In genomic region chr22:26643368-26644100, GRCh38 we compare ENCODE assay signal across 10 cellular contexts.
A peak's percentile ranks its signal among the peaks of the same experiment; 100 is the strongest.
DNase-seq lines count a peak whose midpoint lies in the region; ATAC-seq lines count a peak whose summit lies in the region.
"Had no signal": no experiment of that assay in that cellular context is flagged by ENCODE, and none has a peak within 500 bp of the region (broad histone marks: within the 10 kb centered on the region; RNA-seq: fewer than 3 reads in every experiment).

No MANE protein-coding gene starts in this region.

- peak overlapping the region; percentile 57 for H3K4me3 Mint-ChIP-seq in activated T-cell treated with anti-CD3 and anti-CD28 coated beads, Interleukin-2, amount 50 U/mL, for 24 hours
- peak overlapping the region; percentile 75 for H3K4me3 Mint-ChIP-seq in central memory CD8-positive, alpha-beta T cell
- no peak overlapping the region for H3K4me3 Mint-ChIP-seq in stimulated activated naive B cell treated with anti-CD40 and anti-IgM and Interleukin-4, amounts not matched to agents 10 μg/mL and 1 μg/mL and 100 μg/mL, for 72 hours

- no peaks in the 10 kb centered on the region for H3K36me3 Mint-ChIP-seq in activated T-cell treated with anti-CD3 and anti-CD28 coated beads, Interleukin-2, amount 50 U/mL, for 24 hours (ENCODE audit: low read depth)
- peaks cover 19% of the 10 kb centered on the region for H3K36me3 Mint-ChIP-seq in central memory CD8-positive, alpha-beta T cell (ENCODE audit: insufficient read depth)
- no peaks in the 10 kb centered on the region for H3K36me3 Mint-ChIP-seq in stimulated activated naive B cell treated with anti-CD40 and anti-IgM and Interleukin-4, amounts not matched to agents 10 μg/mL and 1 μg/mL and 100 μg/mL, for 72 hours

- peaks cover 2% of the 10 kb centered on the region for H3K27me3 Mint-ChIP-seq in activated T-cell treated with anti-CD3 and anti-CD28 coated beads, Interleukin-2, amount 50 U/mL, for 24 hours
- H3K27me3 Mint-ChIP-seq in central memory CD8-positive, alpha-beta T cell: no peaks in the 10 kb centered on the region
- H3K27me3 Mint-ChIP-seq in stimulated activated naive B cell treated with anti-CD40 and anti-IgM and Interleukin-4, amounts not matched to agents 10 μg/mL and 1 μg/mL and 100 μg/mL, for 72 hours: peaks cover 19 to 26% of the 10 kb centered on the region in 2 donors

- H3K4me1 Mint-ChIP-seq in activated T-cell treated with anti-CD3 and anti-CD28 coated beads, Interleukin-2, amount 50 U/mL, for 24 hours (ENCODE audit: low read depth): peaks cover 81% of the 10 kb centered on the region
- H3K4me1 Mint-ChIP-seq in central memory CD8-positive, alpha-beta T cell: peaks cover 77% of the 10 kb centered on the region
- H3K4me1 Mint-ChIP-seq in stimulated activated naive B cell treated with anti-CD40 and anti-IgM and Interleukin-4, amounts not matched to agents 10 μg/mL and 1 μg/mL and 100 μg/mL, for 72 hours: peaks cover 18 to 29% of the 10 kb centered on the region in 2 donors

- H3K9me3 Mint-ChIP-seq in activated T-cell treated with anti-CD3 and anti-CD28 coated beads, Interleukin-2, amount 50 U/mL, for 24 hours: no peaks in the 10 kb centered on the region
- no peaks in the 10 kb centered on the region for H3K9me3 Mint-ChIP-seq in central memory CD8-positive, alpha-beta T cell
- H3K9me3 Mint-ChIP-seq in stimulated activated naive B cell treated with anti-CD40 and anti-IgM and Interleukin-4, amounts not matched to agents 10 μg/mL and 1 μg/mL and 100 μg/mL, for 72 hours: no peaks in the 10 kb centered on the region

- peak; percentile 49 for ATAC-seq in central memory CD8-positive, alpha-beta T cell (replicated peaks; ENCODE audit: extremely low read depth, poor library complexity, severe bottlenecking)
- no peak for ATAC-seq in stimulated activated naive B cell treated with anti-CD40 and anti-IgM and Interleukin-4, amounts not matched to agents 10 μg/mL and 1 μg/mL and 100 μg/mL, for 72 hours (replicated peaks)

- H3K27ac Mint-ChIP-seq in activated T-cell treated with anti-CD3 and anti-CD28 coated beads, Interleukin-2, amount 50 U/mL, for 24 hours: peak overlapping the region; percentile 90
- peak overlapping the region; percentile 98 for H3K27ac Mint-ChIP-seq in central memory CD8-positive, alpha-beta T cell (ENCODE audit: low read depth)
- H3K27ac Mint-ChIP-seq in stimulated activated naive B cell treated with anti-CD40 and anti-IgM and Interleukin-4, amounts not matched to agents 10 μg/mL and 1 μg/mL and 100 μg/mL, for 72 hours: peak overlapping the region; percentile 11

- DNase-seq in activated T-cell treated with anti-CD3 and anti-CD28 coated beads, Interleukin-2, amount 50 U/mL, for 24 hours: no peak
- DNase-seq in activated T-cell treated with anti-CD3 and anti-CD28 coated beads for 4 hours (no peak), NCI-H69 (lab: John Stamatoyannopoulos, UW) (peak; percentile 36)
- DNase-seq in central memory CD8-positive, alpha-beta T cell (ENCODE audit: low spot score in 2 of 2): peak in 1 of 2 donors; percentile 19
- no peak for DNase-seq in stimulated activated naive B cell treated with anti-CD40 and anti-IgM and Interleukin-4, amounts not matched to agents 10 μg/mL and 1 μg/mL and 100 μg/mL, for 72 hours
- no peak for DNase-seq in stimulated activated CD4-positive, alpha-beta T cell treated with anti-CD3 and anti-CD28 coated beads, Interleukin-12 subunit alpha, Interleukin-12 subunit beta, amount 100 ng/mL, for 4 hours
- DNase-seq in stimulated activated CD8-positive, alpha-beta memory T cell treated with anti-CD3 and anti-CD28 coated beads, Interleukin-4, amount 100 ng/mL, for 48 hours: no peak
- no peak for DNase-seq in stimulated activated CD4-positive, alpha-beta T cell treated with anti-CD3 and anti-CD28 coated beads, Interleukin-15, amount 100 ng/mL, for 24 hours
- DNase-seq: DMS79, midbrain had no signal

Comparison
In these comparisons a context has a peak if more than half of its experiments do, and no peak if none do; other contexts are left out.
1. H3K27ac Mint-ChIP-seq: peak in every context shown above with its lines; median percentile 98 in central memory CD8-positive, alpha-beta T cell; 90 in activated T-cell treated with anti-CD3 and anti-CD28 coated beads, Interleukin-2, amount 50 U/mL, for 24 hours; 11 in stimulated activated naive B cell treated with anti-CD40 and anti-IgM and Interleukin-4, amounts not matched to agents 10 μg/mL and 1 μg/mL and 100 μg/mL, for 72 hours.
2. H3K4me3 Mint-ChIP-seq: peak in activated T-cell treated with anti-CD3 and anti-CD28 coated beads, Interleukin-2, amount 50 U/mL, for 24 hours (single experiment) and central memory CD8-positive, alpha-beta T cell (single experiment); none in stimulated activated naive B cell treated with anti-CD40 and anti-IgM and Interleukin-4, amounts not matched to agents 10 μg/mL and 1 μg/mL and 100 μg/mL, for 72 hours (0 of 2).